Comparison of ENCODE assay signal across 8 cellular contexts in genomic region chr22:37696657-37697539, GRCh38. TPM values are rescaled to one million over a fixed set of nuclear protein-coding genes. Genes with fewer than 3 reads are reported as not detected.
DNase-seq lines count a peak whose midpoint lies in the region; ATAC-seq and TF ChIP-seq lines count a peak whose summit lies in the region.

Gene TRIOBP, plus strand, starts transcription at chr22:37697048. Its CDS starts 4,318 bp downstream, at chr22:37701366.

- 13 to 18% methylated on average over 31 to 38 of the region's 39 CpGs for WGBS in lower leg skin, 2 donors

- no peaks in the 10 kb centered on the region for H3K9me3 Mint-ChIP-seq in activated CD8-positive, alpha-beta T cell treated with anti-CD3 and anti-CD28 coated beads for 36 hours

- peak within 1 kb of the TSS; percentile 24 for H3K27ac Mint-ChIP-seq in activated CD8-positive, alpha-beta T cell treated with anti-CD3 and anti-CD28 coated beads for 36 hours

- CTCF ChIA-PET in activated CD8-positive, alpha-beta T cell treated with anti-CD3 and anti-CD28 coated beads for 36 hours (lab: Charles Lee) = interaction anchor here (0.6 to 2.7 kb wide), 9 partner anchors 10 to 112 kb away, joined by 3 to 20 read pairs (median 4); partner anchors contain the start of gene NOL12

- POLR2A ChIA-PET in activated CD8-positive, alpha-beta T cell treated with anti-CD3 and anti-CD28 coated beads for 36 hours (lab: Charles Lee) = interaction anchor here (0.8 to 2.1 kb wide), 8 partner anchors 10 to 89 kb away, joined by 3 to 11 read pairs (median 4); partner anchors contain the start of genes GGA1 and NOL12

- no peak for TF ChIP-seq POLR2A in lower leg skin (IDR thresholded peaks at IDR 0.05)

- DNase-seq in GM13976 (ENCODE audit: low spot score) (peak; percentile 90), NCI-H510A treated with DMSO at 0.1 percent for 48 hours (lab: John Stamatoyannopoulos, UW) (peak; percentile 90), ecto neural progenitor cell (ENCODE audit: low spot score) (peak; percentile 98), lower leg skin (ENCODE audit: low spot score in 2 of 2) (peak; percentile 94 to 98), KG1 (lab: John Stamatoyannopoulos, UW) (no peak)
- peak; percentile 98 for DNase-seq in activated CD8-positive, alpha-beta T cell treated with anti-CD3 and anti-CD28 coated beads for 36 hours
- DNase-seq in stimulated activated CD4-positive, alpha-beta T cell treated with anti-CD3 and anti-CD28 coated beads, Interleukin-4, amount 100 ng/mL, for 48 hours (ENCODE audit: low read depth in 2 of 2) = peak; percentile 84 to 88

- H3K36me3 Mint-ChIP-seq in activated CD8-positive, alpha-beta T cell treated with anti-CD3 and anti-CD28 coated beads for 36 hours (ENCODE audit: low read depth) = peaks cover 18% of the 10 kb centered on the region

- TF ChIP-seq CTCF in GM13976 (IDR thresholded peaks at IDR 0.05; ENCODE audit: borderline replicate concordance, control extremely low read depth, extremely low read depth, insufficient read depth, missing control alignments) (peak; percentile 37), lower leg skin (IDR thresholded peaks at IDR 0.05) (no peak)
- TF ChIP-seq CTCF in activated CD8-positive, alpha-beta T cell treated with anti-CD3 and anti-CD28 coated beads for 36 hours (IDR thresholded peaks at IDR 0.05) = peak; percentile 46

- peak; percentile 78 for ATAC-seq in HG03045 (IDR thresholded peaks at IDR 0.05; ENCODE audit: unreplicated experiment)
- peak; percentile 99 for ATAC-seq in activated CD8-positive, alpha-beta T cell treated with anti-CD3 and anti-CD28 coated beads for 36 hours

- H3K4me1 Mint-ChIP-seq in activated CD8-positive, alpha-beta T cell treated with anti-CD3 and anti-CD28 coated beads for 36 hours (ENCODE audit: low read depth) = peaks cover 14% of the 10 kb centered on the region

- H3K4me3 Mint-ChIP-seq in activated CD8-positive, alpha-beta T cell treated with anti-CD3 and anti-CD28 coated beads for 36 hours = peak within 1 kb of the TSS; percentile 65

- intact Hi-C loops in activated CD8-positive, alpha-beta T cell treated with anti-CD3 and anti-CD28 coated beads for 36 hours (cut with micrococcal nuclease) = no loop called here
- intact Hi-C loops in lower leg skin (cut with DNase I; ENCODE audit: low total_unique reads) = no loop called here

- no peaks in the 10 kb centered on the region for H3K27me3 Mint-ChIP-seq in activated CD8-positive, alpha-beta T cell treated with anti-CD3 and anti-CD28 coated beads for 36 hours

- in situ Hi-C loops in GM13976 (cut with MboI; ENCODE audit: low sequenced_read_pairs, unreplicated experiment) = no loop called here

- H3K4me3 ChIP-seq in lower leg skin (ENCODE audit: low read depth, poor library complexity, severe bottlenecking) = no peak within 1 kb of the TSS

RNA-seq across cellular contexts. Expression of gene TRIOBP, which starts in this region (rescaled TPM):
- 10 to 100 TPM; 17.8 to 20.7 TPM for total RNA-seq in activated CD8-positive, alpha-beta T cell treated with anti-CD3 and anti-CD28 coated beads for 36 hours
- total RNA-seq in lower leg skin = 10 to 100 TPM; 45.3 to 86.4 (median 65.1) TPM

Comparison
In these comparisons a context has a peak if more than half of its experiments do, and no peak if none do; other contexts are left out.
1. CTCF ChIP-seq: peak in GM13976 (single experiment) and activated CD8-positive, alpha-beta T cell treated with anti-CD3 and anti-CD28 coated beads for 36 hours (single experiment); none in lower leg skin (0 of 3).